In the genomic region with DNA sequence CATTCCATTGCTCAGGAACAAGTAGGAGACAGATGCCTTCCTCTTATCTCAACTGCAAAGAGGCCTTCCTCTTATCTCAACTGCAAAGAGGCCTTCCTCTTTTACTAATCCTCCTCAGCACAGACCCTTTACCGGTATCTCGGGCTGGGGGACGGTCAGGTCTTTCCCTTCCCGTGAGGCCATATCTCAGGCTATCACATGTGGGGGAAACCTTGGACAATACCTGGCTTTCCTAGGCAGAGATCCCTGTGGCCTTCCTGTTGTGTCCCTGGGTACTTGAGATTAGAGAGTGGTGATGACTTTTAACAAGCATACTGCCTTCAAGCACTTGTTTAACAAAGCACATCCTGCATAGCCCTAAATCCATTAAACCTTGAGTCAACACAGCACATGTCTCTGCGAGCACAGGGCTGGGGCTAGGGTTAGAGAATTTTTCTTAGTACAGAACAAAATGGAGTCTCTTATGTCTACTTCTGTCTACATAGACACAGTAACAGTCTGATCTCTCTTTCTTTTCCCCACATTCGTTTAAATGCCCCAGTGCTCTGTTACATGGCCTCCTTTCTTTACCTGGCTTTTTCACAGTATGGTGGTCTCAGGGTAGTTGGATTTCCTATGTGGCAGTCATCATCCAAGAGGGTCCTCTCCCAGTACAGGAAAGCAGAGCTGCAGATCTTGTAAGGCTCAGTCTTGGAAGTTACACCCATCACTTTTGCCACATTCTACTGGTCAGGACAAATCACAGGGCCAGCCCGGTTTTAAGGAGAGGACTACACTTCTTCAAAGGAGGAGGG, we compare ENCODE assay signal across 1 cellular context.
A peak's percentile ranks its signal among the peaks of the same experiment; 100 is the strongest.
TF ChIP-seq lines count a peak whose summit lies in the region.
"Not testable (repeated sequence)": the region's sequence is repeated elsewhere in the genome, so short reads cannot be mapped to it uniquely, and the experiment has no call there.

No MANE protein-coding gene starts in this region.

TF ChIP-seq in K562, 482 proteins besides CTCF, POLR2A, EP300 and RAD21 (continued from another document and continues in another):
- TF ChIP-seq STAT6 (CRISPR knock-in tag; IDR thresholded peaks at IDR 0.05): peak; percentile 12; the same call in 1 of the 2 replicates
- TF ChIP-seq ZNF830 (CRISPR knock-in tag; IDR thresholded peaks at IDR 0.05): peak; percentile 98; the same call in 1 of the 2 replicates
- TF ChIP-seq KLF13 (tag; IDR thresholded peaks at IDR 0.05; ENCODE audit: borderline replicate concordance, low read depth): peak; percentile 99
- peak; percentile 95 for TF ChIP-seq ZFP1 (CRISPR knock-in tag; IDR thresholded peaks at IDR 0.05)
- peak; percentile 97 for TF ChIP-seq LEF1 (IDR thresholded peaks at IDR 0.05)
- TF ChIP-seq, protein P1, sequence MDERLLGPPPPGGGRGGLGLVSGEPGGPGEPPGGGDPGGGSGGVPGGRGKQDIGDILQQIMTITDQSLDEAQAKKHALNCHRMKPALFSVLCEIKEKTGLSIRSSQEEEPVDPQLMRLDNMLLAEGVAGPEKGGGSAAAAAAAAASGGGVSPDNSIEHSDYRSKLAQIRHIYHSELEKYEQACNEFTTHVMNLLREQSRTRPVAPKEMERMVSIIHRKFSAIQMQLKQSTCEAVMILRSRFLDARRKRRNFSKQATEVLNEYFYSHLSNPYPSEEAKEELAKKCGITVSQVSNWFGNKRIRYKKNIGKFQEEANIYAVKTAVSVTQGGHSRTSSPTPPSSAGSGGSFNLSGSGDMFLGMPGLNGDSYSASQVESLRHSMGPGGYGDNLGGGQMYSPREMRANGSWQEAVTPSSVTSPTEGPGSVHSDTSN (CRISPR knock-in tag; IDR thresholded peaks at IDR 0.05; ENCODE audit: low read depth): not testable (repeated sequence)
- TF ChIP-seq, protein P1 (tag; conservative IDR thresholded peaks at IDR 0.05; ENCODE audit: low read depth): peak; percentile 70
- peak; percentile 97 for TF ChIP-seq ILK (tag; IDR thresholded peaks at IDR 0.05; ENCODE audit: borderline replicate concordance, low read depth)
- TF ChIP-seq, protein P2, sequence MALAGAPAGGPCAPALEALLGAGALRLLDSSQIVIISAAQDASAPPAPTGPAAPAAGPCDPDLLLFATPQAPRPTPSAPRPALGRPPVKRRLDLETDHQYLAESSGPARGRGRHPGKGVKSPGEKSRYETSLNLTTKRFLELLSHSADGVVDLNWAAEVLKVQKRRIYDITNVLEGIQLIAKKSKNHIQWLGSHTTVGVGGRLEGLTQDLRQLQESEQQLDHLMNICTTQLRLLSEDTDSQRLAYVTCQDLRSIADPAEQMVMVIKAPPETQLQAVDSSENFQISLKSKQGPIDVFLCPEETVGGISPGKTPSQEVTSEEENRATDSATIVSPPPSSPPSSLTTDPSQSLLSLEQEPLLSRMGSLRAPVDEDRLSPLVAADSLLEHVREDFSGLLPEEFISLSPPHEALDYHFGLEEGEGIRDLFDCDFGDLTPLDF (CRISPR knock-in tag; IDR thresholded peaks at IDR 0.05): 0 out of 2 replicates have a peak, but pooled peaks have one; percentile 64
- peak; percentile 97 for TF ChIP-seq NFRKB (IDR thresholded peaks at IDR 0.05; ENCODE audit: low read depth)
- TF ChIP-seq GATAD2B (IDR thresholded peaks at IDR 0.05; ENCODE audit: borderline replicate concordance): peak; percentile 99
- peak; percentile 82 for TF ChIP-seq BRD9 (IDR thresholded peaks at IDR 0.05; ENCODE audit: low read depth, partially characterized antibody)
- TF ChIP-seq NCOA6 (IDR thresholded peaks at IDR 0.05): peak; percentile 45; the same call in 1 of the 2 replicates
- peak; percentile 98 for TF ChIP-seq IFI16 (CRISPR knock-in tag; IDR thresholded peaks at IDR 0.05)
- peak; percentile 100 for TF ChIP-seq GATA2 (CRISPR knock-in tag; IDR thresholded peaks at IDR 0.05)
- peak; percentile 68; the same call in 1 of the 2 replicates for TF ChIP-seq BRD4 (IDR thresholded peaks at IDR 0.05)
- TF ChIP-seq ZNF695 (CRISPR knock-in tag; IDR thresholded peaks at IDR 0.05): peak; percentile 94
- peak; percentile 97 for TF ChIP-seq TEAD4 (IDR thresholded peaks at IDR 0.05; ENCODE audit: low read length)
- TF ChIP-seq TEAD4 (CRISPR knock-in tag; IDR thresholded peaks at IDR 0.05; ENCODE audit: borderline replicate concordance): 0 out of 2 replicates have a peak, but pooled peaks have one; percentile 53
- TF ChIP-seq GTF2A2 (tag; IDR thresholded peaks at IDR 0.05): peak; percentile 94
- TF ChIP-seq HMGN3 (IDR thresholded peaks at IDR 0.05; ENCODE audit: borderline replicate concordance, extremely low read depth, insufficient read length, low read depth, low read length): peak; percentile 85
- TF ChIP-seq TRIM28 (IDR thresholded peaks at IDR 0.05): peak; percentile 56; the same call in 1 of the 2 replicates
- TF ChIP-seq SPI1 (IDR thresholded peaks at IDR 0.05; ENCODE audit: borderline replicate concordance, low read depth, low read length): peak; percentile 97
- TF ChIP-seq ZFX (CRISPR knock-in tag; IDR thresholded peaks at IDR 0.05): peak; percentile 48; the same call in 1 of the 2 replicates
- peak; percentile 90 for TF ChIP-seq KLF1 (tag; IDR thresholded peaks at IDR 0.05)
- TF ChIP-seq STAT5A (IDR thresholded peaks at IDR 0.05; ENCODE audit: borderline replicate concordance, low read length): peak; percentile 96
- peak; percentile 79 for TF ChIP-seq ZNF134 (CRISPR knock-in tag; conservative IDR thresholded peaks at IDR 0.05)
- TF ChIP-seq, protein P3, sequence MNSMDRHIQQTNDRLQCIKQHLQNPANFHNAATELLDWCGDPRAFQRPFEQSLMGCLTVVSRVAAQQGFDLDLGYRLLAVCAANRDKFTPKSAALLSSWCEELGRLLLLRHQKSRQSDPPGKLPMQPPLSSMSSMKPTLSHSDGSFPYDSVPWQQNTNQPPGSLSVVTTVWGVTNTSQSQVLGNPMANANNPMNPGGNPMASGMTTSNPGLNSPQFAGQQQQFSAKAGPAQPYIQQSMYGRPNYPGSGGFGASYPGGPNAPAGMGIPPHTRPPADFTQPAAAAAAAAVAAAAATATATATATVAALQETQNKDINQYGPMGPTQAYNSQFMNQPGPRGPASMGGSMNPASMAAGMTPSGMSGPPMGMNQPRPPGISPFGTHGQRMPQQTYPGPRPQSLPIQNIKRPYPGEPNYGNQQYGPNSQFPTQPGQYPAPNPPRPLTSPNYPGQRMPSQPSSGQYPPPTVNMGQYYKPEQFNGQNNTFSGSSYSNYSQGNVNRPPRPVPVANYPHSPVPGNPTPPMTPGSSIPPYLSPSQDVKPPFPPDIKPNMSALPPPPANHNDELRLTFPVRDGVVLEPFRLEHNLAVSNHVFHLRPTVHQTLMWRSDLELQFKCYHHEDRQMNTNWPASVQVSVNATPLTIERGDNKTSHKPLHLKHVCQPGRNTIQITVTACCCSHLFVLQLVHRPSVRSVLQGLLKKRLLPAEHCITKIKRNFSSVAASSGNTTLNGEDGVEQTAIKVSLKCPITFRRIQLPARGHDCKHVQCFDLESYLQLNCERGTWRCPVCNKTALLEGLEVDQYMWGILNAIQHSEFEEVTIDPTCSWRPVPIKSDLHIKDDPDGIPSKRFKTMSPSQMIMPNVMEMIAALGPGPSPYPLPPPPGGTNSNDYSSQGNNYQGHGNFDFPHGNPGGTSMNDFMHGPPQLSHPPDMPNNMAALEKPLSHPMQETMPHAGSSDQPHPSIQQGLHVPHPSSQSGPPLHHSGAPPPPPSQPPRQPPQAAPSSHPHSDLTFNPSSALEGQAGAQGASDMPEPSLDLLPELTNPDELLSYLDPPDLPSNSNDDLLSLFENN (IDR thresholded peaks at IDR 0.05; ENCODE audit: low read depth in 2 of 2, low read length in 2 of 2): peak in 1 of 2 experiments; percentile 99; a peak in 2 of 4 replicates
- TF ChIP-seq NCOA2 (IDR thresholded peaks at IDR 0.05; ENCODE audit: partially characterized antibody in 2 of 2): peak; percentile 93 to 95
- TF ChIP-seq NFE2L1 (tag; IDR thresholded peaks at IDR 0.05; ENCODE audit: borderline replicate concordance, low read depth): peak; percentile 87
- TF ChIP-seq ETV6 (IDR thresholded peaks at IDR 0.05; ENCODE audit: borderline replicate concordance in 1 of 2, low read depth in 2 of 2, low read length in 1 of 2): peak in 1 of 2 experiments; percentile 85; a peak in 2 of 4 replicates
- TF ChIP-seq ETV6 (CRISPR knock-in tag; IDR thresholded peaks at IDR 0.05; ENCODE audit: borderline replicate concordance): not testable (repeated sequence)
- TF ChIP-seq ZNF444 (CRISPR knock-in tag; IDR thresholded peaks at IDR 0.05): peak; percentile 87
- TF ChIP-seq NR2F6 (CRISPR knock-in tag; IDR thresholded peaks at IDR 0.05): peak; percentile 95
- peak; percentile 92 for TF ChIP-seq L3MBTL2 (IDR thresholded peaks at IDR 0.05)
- peak; percentile 99 for TF ChIP-seq SMAD3 (CRISPR knock-in tag; conservative IDR thresholded peaks at IDR 0.05)
- TF ChIP-seq, protein P4, sequence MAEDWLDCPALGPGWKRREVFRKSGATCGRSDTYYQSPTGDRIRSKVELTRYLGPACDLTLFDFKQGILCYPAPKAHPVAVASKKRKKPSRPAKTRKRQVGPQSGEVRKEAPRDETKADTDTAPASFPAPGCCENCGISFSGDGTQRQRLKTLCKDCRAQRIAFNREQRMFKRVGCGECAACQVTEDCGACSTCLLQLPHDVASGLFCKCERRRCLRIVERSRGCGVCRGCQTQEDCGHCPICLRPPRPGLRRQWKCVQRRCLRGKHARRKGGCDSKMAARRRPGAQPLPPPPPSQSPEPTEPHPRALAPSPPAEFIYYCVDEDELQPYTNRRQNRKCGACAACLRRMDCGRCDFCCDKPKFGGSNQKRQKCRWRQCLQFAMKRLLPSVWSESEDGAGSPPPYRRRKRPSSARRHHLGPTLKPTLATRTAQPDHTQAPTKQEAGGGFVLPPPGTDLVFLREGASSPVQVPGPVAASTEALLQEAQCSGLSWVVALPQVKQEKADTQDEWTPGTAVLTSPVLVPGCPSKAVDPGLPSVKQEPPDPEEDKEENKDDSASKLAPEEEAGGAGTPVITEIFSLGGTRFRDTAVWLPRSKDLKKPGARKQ (CRISPR knock-in tag; IDR thresholded peaks at IDR 0.05): peak; percentile 97
- 0 out of 2 replicates have a peak, but pooled peaks have one; percentile 3 for TF ChIP-seq NR2C2 (CRISPR knock-in tag; IDR thresholded peaks at IDR 0.05)
- peak; percentile 83 for TF ChIP-seq NR2C2 (tag; IDR thresholded peaks at IDR 0.05)
- peak; percentile 98 for TF ChIP-seq ZNF766 (CRISPR knock-in tag; conservative IDR thresholded peaks at IDR 0.05)
- peak; percentile 97 for TF ChIP-seq BCOR (IDR thresholded peaks at IDR 0.05)
- TF ChIP-seq, protein P5, sequence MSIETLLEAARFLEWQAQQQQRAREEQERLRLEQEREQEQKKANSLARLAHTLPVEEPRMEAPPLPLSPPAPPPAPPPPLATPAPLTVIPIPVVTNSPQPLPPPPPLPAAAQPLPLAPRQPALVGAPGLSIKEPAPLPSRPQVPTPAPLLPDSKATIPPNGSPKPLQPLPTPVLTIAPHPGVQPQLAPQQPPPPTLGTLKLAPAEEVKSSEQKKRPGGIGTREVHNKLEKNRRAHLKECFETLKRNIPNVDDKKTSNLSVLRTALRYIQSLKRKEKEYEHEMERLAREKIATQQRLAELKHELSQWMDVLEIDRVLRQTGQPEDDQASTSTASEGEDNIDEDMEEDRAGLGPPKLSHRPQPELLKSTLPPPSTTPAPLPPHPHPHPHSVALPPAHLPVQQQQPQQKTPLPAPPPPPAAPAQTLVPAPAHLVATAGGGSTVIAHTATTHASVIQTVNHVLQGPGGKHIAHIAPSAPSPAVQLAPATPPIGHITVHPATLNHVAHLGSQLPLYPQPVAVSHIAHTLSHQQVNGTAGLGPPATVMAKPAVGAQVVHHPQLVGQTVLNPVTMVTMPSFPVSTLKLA (conservative IDR thresholded peaks at IDR 0.05): peak; percentile 62 to 90
- peak; percentile 66; the same call in 1 of the 2 replicates for TF ChIP-seq CREM (IDR thresholded peaks at IDR 0.05; ENCODE audit: low read depth)
- TF ChIP-seq NR4A1 (CRISPR knock-in tag; IDR thresholded peaks at IDR 0.05): peak; percentile 99
- TF ChIP-seq NR4A1 (tag; IDR thresholded peaks at IDR 0.05): peak; percentile 100
- peak; percentile 94 for TF ChIP-seq ETS2 (tag; IDR thresholded peaks at IDR 0.05; ENCODE audit: borderline replicate concordance, poor library complexity, severe bottlenecking)
- TF ChIP-seq RNF2 (IDR thresholded peaks at IDR 0.05): peak; percentile 99
- peak; percentile 78; the same call in 1 of the 2 replicates for TF ChIP-seq CGGBP1 (CRISPR knock-in tag; IDR thresholded peaks at IDR 0.05)
- TF ChIP-seq HSF4 (CRISPR knock-in tag; IDR thresholded peaks at IDR 0.05; ENCODE audit: borderline replicate concordance): peak; percentile 98
- TF ChIP-seq, protein P6, sequence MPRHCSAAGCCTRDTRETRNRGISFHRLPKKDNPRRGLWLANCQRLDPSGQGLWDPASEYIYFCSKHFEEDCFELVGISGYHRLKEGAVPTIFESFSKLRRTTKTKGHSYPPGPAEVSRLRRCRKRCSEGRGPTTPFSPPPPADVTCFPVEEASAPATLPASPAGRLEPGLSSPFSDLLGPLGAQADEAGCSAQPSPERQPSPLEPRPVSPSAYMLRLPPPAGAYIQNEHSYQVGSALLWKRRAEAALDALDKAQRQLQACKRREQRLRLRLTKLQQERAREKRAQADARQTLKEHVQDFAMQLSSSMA (CRISPR knock-in tag; IDR thresholded peaks at IDR 0.05): peak; percentile 95
